ENCODE assay signal across 8 cellular contexts in the genomic region with DNA sequence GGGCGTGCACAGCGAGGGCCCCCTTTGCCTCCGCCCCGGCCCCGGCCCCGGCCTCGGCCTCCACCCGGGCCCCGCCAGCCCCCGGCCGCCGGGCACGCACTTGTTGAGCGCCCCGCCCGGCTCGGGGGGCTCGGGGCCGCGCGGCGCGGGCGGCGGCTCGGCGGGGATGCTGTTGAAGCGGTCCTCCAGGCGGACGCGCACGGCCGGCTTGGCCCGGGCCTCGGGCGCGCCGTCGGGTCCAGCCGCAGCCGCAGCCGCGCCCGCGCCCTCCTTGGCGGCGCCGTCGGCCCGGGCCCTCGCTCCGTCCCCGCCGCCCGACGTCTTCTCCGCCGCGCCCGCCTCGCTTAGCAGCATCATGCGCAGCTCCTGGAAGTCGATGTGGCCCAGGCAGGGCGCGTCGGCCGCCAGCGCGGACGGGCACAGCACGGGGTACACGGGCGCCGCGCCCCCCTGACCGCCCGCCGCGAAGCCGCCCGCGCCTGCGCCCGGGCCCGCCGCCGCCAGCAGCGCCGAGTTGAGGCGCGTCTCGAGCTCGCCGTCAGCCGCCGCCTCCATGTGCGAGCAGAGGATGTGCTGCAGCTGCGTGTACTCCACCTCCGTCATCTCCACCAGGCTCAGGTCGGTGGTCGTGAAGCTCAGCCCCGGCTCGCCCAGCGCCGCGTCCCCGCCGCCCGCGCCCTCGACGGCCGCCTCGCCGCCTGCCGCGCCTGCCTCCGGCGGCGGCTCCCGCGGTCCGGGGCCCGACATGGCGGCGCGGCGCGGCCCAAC. TPM values are rescaled to one million over a fixed set of nuclear protein-coding genes. Genes with fewer than 3 reads are reported as not detected.
DNase-seq lines count a peak whose midpoint lies in the region; ATAC-seq and TF ChIP-seq lines count a peak whose summit lies in the region.

No MANE protein-coding gene starts in this region.

- H3K4me3 ChIP-seq in SJSA1: peak overlapping the region; percentile 66
- peak overlapping the region; percentile 55 for H3K4me3 ChIP-seq in brain microvascular endothelial cell (ENCODE audit: low read depth, low read length)
- H3K4me3 ChIP-seq in right lobe of liver: peak overlapping the region; percentile 23 to 61 (median 37)
- H3K4me3 ChIP-seq in thoracic aorta: peak overlapping the region; percentile 62

- H3K27ac ChIP-seq in SJSA1 (no peak overlapping the region), brain microvascular endothelial cell (no peak overlapping the region), right lobe of liver (no peak overlapping the region), thoracic aorta (no peak overlapping the region)

- peak; percentile 6 for DNase-seq in NCI-H1436 (lab: John Stamatoyannopoulos, UW)
- DNase-seq in NCI-H1436 treated with DMSO at 0.1 percent for 48 hours (lab: John Stamatoyannopoulos, UW): no peak
- DNase-seq in SJSA1 (ENCODE audit: low read depth in 1 of 2, low spot score in 2 of 2): peak in 1 of 2 experiments; percentile 33
- no peak for DNase-seq in brain microvascular endothelial cell
- no peak for DNase-seq in right lobe of liver
- no peak for DNase-seq in thoracic aorta (ENCODE audit: low spot score)

- intact Hi-C loops in right lobe of liver (cut with DNase I): no loop called here

- ATAC-seq in HG02885 (IDR thresholded peaks at IDR 0.05; ENCODE audit: poor library complexity, unreplicated experiment) (peak; percentile 41), right lobe of liver (no peak), thoracic aorta (ENCODE audit: insufficient number of reproducible peaks, low FRiP score, low read depth) (no peak), HG03469 (IDR thresholded peaks at IDR 0.05; ENCODE audit: unreplicated experiment) (no peak)

- no CpG with 5 or more reads among the region's 129 CpGs for WGBS in right lobe of liver (ENCODE audit: insufficient coverage, low coverage, low lambda C conversion rate, missing lambda C conversion rate)

- H3K4me1 ChIP-seq in SJSA1 (replicated peaks): peaks cover 17% of the 10 kb centered on the region
- H3K4me1 ChIP-seq in right lobe of liver: peaks cover 0 to 10% (median 2%) of the 10 kb centered on the region in 4 donors
- peaks cover 0 to 10% of the 10 kb centered on the region in 2 donors for H3K4me1 ChIP-seq in thoracic aorta (ENCODE audit: control insufficient read depth in 1 of 2, low read depth in 2 of 2)

- H3K9me3 ChIP-seq in SJSA1 (replicated peaks): peaks cover 3% of the 10 kb centered on the region; the same call in 1 of the 2 replicates
- H3K9me3 ChIP-seq in right lobe of liver: no peaks in the 10 kb centered on the region
- no peaks in the 10 kb centered on the region for H3K9me3 ChIP-seq in thoracic aorta

- TF ChIP-seq CTCF in brain microvascular endothelial cell (IDR thresholded peaks at IDR 0.05; ENCODE audit: low read depth, low read length, missing control alignments) (no peak), right lobe of liver (IDR thresholded peaks at IDR 0.05) (no peak), thoracic aorta (IDR thresholded peaks at IDR 0.05) (no peak)

- in situ Hi-C loops in brain microvascular endothelial cell (cut with HindIII; ENCODE audit: low pct_ligation_motif_present, low sequenced_read_pairs): no loop called here

- H3K36me3 ChIP-seq in SJSA1 (peaks cover 14% of the 10 kb centered on the region), brain microvascular endothelial cell (replicated peaks) (peaks cover 8% of the 10 kb centered on the region), right lobe of liver (peaks cover 0 to 5% (median 0%) of the 10 kb centered on the region in 4 donors), thoracic aorta (no peaks in the 10 kb centered on the region)

- H3K27me3 ChIP-seq in SJSA1 (replicated peaks): no peaks in the 10 kb centered on the region
- H3K27me3 ChIP-seq in brain microvascular endothelial cell (replicated peaks): no peaks in the 10 kb centered on the region
- no peaks in the 10 kb centered on the region for H3K27me3 ChIP-seq in right lobe of liver
- H3K27me3 ChIP-seq in thoracic aorta (replicated peaks; ENCODE audit: insufficient read depth): no peaks in the 10 kb centered on the region

- no peak for TF ChIP-seq POLR2A in right lobe of liver (IDR thresholded peaks at IDR 0.05)

RNA-seq across cellular contexts. Expression of a gene that starts 0.5 kb away (rescaled TPM):
- total RNA-seq in SJSA1 (2014; rRNA removed; shearing (Covaris generic)): 6.3 and 12.8 TPM in 2 replicates
- total RNA-seq in right lobe of liver (1 to 10 TPM; 2.9 to 5.1 (median 3.9) TPM), thoracic aorta (1 to 10 TPM; 3.8 to 6.2 TPM)

RNA-seq across cellular contexts. Expression of a gene that starts 44.3 kb away (rescaled TPM):
- total RNA-seq in SJSA1 (2014; rRNA removed; shearing (Covaris generic)): not detected in 2 replicates
- total RNA-seq in right lobe of liver (1 to 10 TPM; 1.5 to 7.6 (median 3.5) TPM), thoracic aorta (1 to 10 TPM in 1 of 2 donors, under 1 TPM in 1; 0.54 to 3.1 TPM)

RNA-seq across cellular contexts. Expression of a gene that starts 56.5 kb away (rescaled TPM):
- 59.2 and 73.3 TPM in 2 replicates for total RNA-seq in SJSA1 (2014; rRNA removed; shearing (Covaris generic))
- total RNA-seq in right lobe of liver: 10 to 100 TPM; 40.7 to 48.1 (median 47.0) TPM
- total RNA-seq in thoracic aorta: 10 to 100 TPM; 50.6 to 57.4 TPM
